In the genomic region with DNA sequence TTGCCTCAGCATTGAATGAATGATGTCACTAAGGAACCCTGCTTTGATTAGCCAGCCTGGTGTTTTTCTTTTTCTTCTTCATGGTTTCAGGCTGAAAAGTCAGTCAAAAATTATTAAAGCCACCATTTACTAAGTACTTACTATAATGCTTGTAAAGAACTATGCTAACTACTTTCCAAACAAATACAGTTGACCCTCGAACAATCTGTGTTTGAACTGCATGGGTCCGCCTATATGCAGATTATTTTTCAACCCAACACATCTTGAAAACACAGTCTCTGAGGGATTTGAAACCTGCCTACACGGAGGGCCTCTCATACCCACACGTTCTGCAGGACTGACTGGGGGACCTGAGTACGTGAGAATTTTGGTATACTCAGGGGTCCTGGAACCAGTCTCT, we compare ENCODE assay signal across 17 cellular contexts.
A peak's percentile ranks its signal among the peaks of the same experiment; 100 is the strongest.
DNase-seq lines count a peak whose midpoint lies in the region; ATAC-seq and TF ChIP-seq lines count a peak whose summit lies in the region.
"Had no signal": no experiment of that assay in that cellular context is flagged by ENCODE, and none has a peak within 500 bp of the region (broad histone marks: within the 10 kb centered on the region; RNA-seq: fewer than 3 reads in every experiment).

No MANE protein-coding gene starts in this region.

- peak overlapping the region; percentile 3 to 5 for H3K27ac Mint-ChIP-seq in natural killer cell
- peak overlapping the region in 1 of 2 donors; percentile 47 for H3K27ac Mint-ChIP-seq in natural killer cell treated with Interleukin-12 subunit alpha and Interleukin-12 subunit beta and Interleukin-15 and Interleukin-18, amount 100 ng/mL, for 72 hours
- peak overlapping the region; percentile 27 for H3K27ac Mint-ChIP-seq in activated T-helper 17 cell treated with anti-CD3 and anti-CD28 coated beads, Interleukin-2, amount 50 U/mL, for 72 hours
- H3K27ac Mint-ChIP-seq in activated CD4-positive, alpha-beta T cell treated with anti-CD3 and anti-CD28 coated beads for 36 hours, result no peak overlapping the region

- H3K4me1 Mint-ChIP-seq in natural killer cell, result peaks cover 59 to 61% of the 10 kb centered on the region in 2 donors
- H3K4me1 Mint-ChIP-seq in natural killer cell treated with Interleukin-12 subunit alpha and Interleukin-12 subunit beta and Interleukin-15 and Interleukin-18, amount 100 ng/mL, for 72 hours (ENCODE audit: low read depth in 2 of 2), result peaks cover 50 to 53% of the 10 kb centered on the region in 2 donors
- H3K4me1 Mint-ChIP-seq in activated T-helper 17 cell treated with anti-CD3 and anti-CD28 coated beads, Interleukin-2, amount 50 U/mL, for 72 hours, result peaks cover 41% of the 10 kb centered on the region
- peaks cover 30% of the 10 kb centered on the region for H3K4me1 Mint-ChIP-seq in activated CD4-positive, alpha-beta T cell treated with anti-CD3 and anti-CD28 coated beads for 36 hours

- POLR2A ChIA-PET in activated CD4-positive, alpha-beta T cell treated with anti-CD3 and anti-CD28 coated beads for 36 hours (lab: Charles Lee), result no interaction called here

- peak overlapping the region; percentile 37 for H3K27ac ChIP-seq in psoas muscle

- H3K27me3 ChIP-seq in psoas muscle (ENCODE audit: insufficient read depth in 3 of 3, low read length in 2 of 3), result no peaks in the 10 kb centered on the region

- DNase-seq in natural killer cell (no peak), psoas muscle (no peak), HPDE6-E6E7 (ENCODE audit: extremely low spot score) (no peak), NCI-H2171 treated with DMSO at 0.1 percent for 48 hours (lab: John Stamatoyannopoulos, UW) (no peak)
- no peak for DNase-seq in natural killer cell treated with Interleukin-12 subunit alpha and Interleukin-12 subunit beta and Interleukin-15 and Interleukin-18, amount 100 ng/mL, for 72 hours (ENCODE audit: low spot score)
- no peak for DNase-seq in activated CD4-positive, alpha-beta T cell treated with anti-CD3 and anti-CD28 coated beads for 36 hours
- DNase-seq: 8988T; C1 segment of cervical spinal cord; Calu3; CD4-positive, alpha-beta memory T cell; COR-L47; DMS53; DMS79 treated with DMSO at 0.1 percent for 48 hours; GF-D8; GOT3 had no signal

- no peak overlapping the region for H3K4me3 Mint-ChIP-seq in natural killer cell
- H3K4me3 Mint-ChIP-seq in natural killer cell treated with Interleukin-12 subunit alpha and Interleukin-12 subunit beta and Interleukin-15 and Interleukin-18, amount 100 ng/mL, for 72 hours, result no peak overlapping the region
- no peak overlapping the region for H3K4me3 Mint-ChIP-seq in activated T-helper 17 cell treated with anti-CD3 and anti-CD28 coated beads, Interleukin-2, amount 50 U/mL, for 72 hours
- H3K4me3 Mint-ChIP-seq in activated CD4-positive, alpha-beta T cell treated with anti-CD3 and anti-CD28 coated beads for 36 hours, result no peak overlapping the region
- H3K4me3 Mint-ChIP-seq: CD4-positive, alpha-beta memory T cell had no signal

- no peak for TF ChIP-seq CTCF in natural killer cell (IDR thresholded peaks at IDR 0.05)
- no peak for TF ChIP-seq CTCF in psoas muscle (IDR thresholded peaks at IDR 0.05)

- H3K36me3 Mint-ChIP-seq in natural killer cell, result no peaks in the 10 kb centered on the region
- peaks cover 10% of the 10 kb centered on the region for H3K36me3 Mint-ChIP-seq in natural killer cell treated with Interleukin-12 subunit alpha and Interleukin-12 subunit beta and Interleukin-15 and Interleukin-18, amount 100 ng/mL, for 72 hours
- peaks cover 28% of the 10 kb centered on the region for H3K36me3 Mint-ChIP-seq in activated T-helper 17 cell treated with anti-CD3 and anti-CD28 coated beads, Interleukin-2, amount 50 U/mL, for 72 hours (ENCODE audit: low read depth)
- H3K36me3 Mint-ChIP-seq in activated CD4-positive, alpha-beta T cell treated with anti-CD3 and anti-CD28 coated beads for 36 hours (ENCODE audit: low read depth), result peaks cover 16% of the 10 kb centered on the region

- ATAC-seq in natural killer cell (no peak), psoas muscle (no peak)
- no peak for ATAC-seq in natural killer cell treated with Interleukin-12 subunit alpha and Interleukin-12 subunit beta and Interleukin-15 and Interleukin-18, amount 100 ng/mL, for 72 hours
- no peak for ATAC-seq in activated T-helper 17 cell treated with anti-CD3 and anti-CD28 coated beads, Interleukin-2, amount 50 U/mL, for 72 hours (replicated peaks)
- ATAC-seq in activated CD4-positive, alpha-beta T cell treated with anti-CD3 and anti-CD28 coated beads for 36 hours, result no peak

- H3K4me1 ChIP-seq in psoas muscle, result peaks cover 62% of the 10 kb centered on the region

- H3K36me3 ChIP-seq in psoas muscle (ENCODE audit: insufficient read depth in 1 of 2, low read depth in 1 of 2), result no peaks in the 10 kb centered on the region
- H3K36me3 ChIP-seq: HAP-1 had no signal

- 90 to 97% (median 93%) methylated on average over 5 of the region's 5 CpGs for WGBS in psoas muscle, 3 donors

- no peaks in the 10 kb centered on the region for H3K9me3 ChIP-seq in psoas muscle
- H3K9me3 ChIP-seq: HAP-1 had no signal

- no peaks in the 10 kb centered on the region for H3K9me3 Mint-ChIP-seq in natural killer cell
- H3K9me3 Mint-ChIP-seq in natural killer cell treated with Interleukin-12 subunit alpha and Interleukin-12 subunit beta and Interleukin-15 and Interleukin-18, amount 100 ng/mL, for 72 hours, result no peaks in the 10 kb centered on the region
- H3K9me3 Mint-ChIP-seq in activated T-helper 17 cell treated with anti-CD3 and anti-CD28 coated beads, Interleukin-2, amount 50 U/mL, for 72 hours, result no peaks in the 10 kb centered on the region
- H3K9me3 Mint-ChIP-seq in activated CD4-positive, alpha-beta T cell treated with anti-CD3 and anti-CD28 coated beads for 36 hours (ENCODE audit: low read depth), result no peaks in the 10 kb centered on the region
- H3K9me3 Mint-ChIP-seq: CD4-positive, alpha-beta memory T cell had no signal

- intact Hi-C loops in natural killer cell (cut with micrococcal nuclease), result loop anchor here (10.0 kb wide), 1 partner anchor 51 kb away; no protein-coding TSS in a partner anchor
- intact Hi-C loops in psoas muscle (cut with DNase I), result loop anchor here (2.0 to 10.0 kb wide), 2 partner anchors 189 to 193 kb away; no protein-coding TSS in a partner anchor
- intact Hi-C loops in activated CD4-positive, alpha-beta T cell treated with anti-CD3 and anti-CD28 coated beads for 36 hours (cut with DNase I, micrococcal nuclease), result no loop called here

- H3K27me3 Mint-ChIP-seq in natural killer cell (ENCODE audit: low read depth in 2 of 2), result no peaks in the 10 kb centered on the region
- no peaks in the 10 kb centered on the region for H3K27me3 Mint-ChIP-seq in natural killer cell treated with Interleukin-12 subunit alpha and Interleukin-12 subunit beta and Interleukin-15 and Interleukin-18, amount 100 ng/mL, for 72 hours
- no peaks in the 10 kb centered on the region for H3K27me3 Mint-ChIP-seq in activated T-helper 17 cell treated with anti-CD3 and anti-CD28 coated beads, Interleukin-2, amount 50 U/mL, for 72 hours
- H3K27me3 Mint-ChIP-seq in activated CD4-positive, alpha-beta T cell treated with anti-CD3 and anti-CD28 coated beads for 36 hours, result no peaks in the 10 kb centered on the region
- H3K27me3 Mint-ChIP-seq: CD4-positive, alpha-beta memory T cell had no signal

- CTCF ChIA-PET in activated CD4-positive, alpha-beta T cell treated with anti-CD3 and anti-CD28 coated beads for 36 hours (lab: Charles Lee), result interaction anchor here (0.7 kb wide), 1 partner anchor 357 kb away, joined by 3 read pairs; no protein-coding TSS in a partner anchor

- H3K4me3 ChIP-seq in psoas muscle, result no peak overlapping the region
- H3K4me3 ChIP-seq: HAP-1 had no signal

Comparison
In these comparisons a context has a peak if more than half of its experiments do, and no peak if none do; other contexts are left out.
1. intact Hi-C loops: an anchor here in natural killer cell (10.0 kb wide) and psoas muscle (2.0 to 10.0 kb wide); none called in activated CD4-positive, alpha-beta T cell treated with anti-CD3 and anti-CD28 coated beads for 36 hours.